Comparison of ENCODE assay signal across 18 cellular contexts in the genomic region with DNA sequence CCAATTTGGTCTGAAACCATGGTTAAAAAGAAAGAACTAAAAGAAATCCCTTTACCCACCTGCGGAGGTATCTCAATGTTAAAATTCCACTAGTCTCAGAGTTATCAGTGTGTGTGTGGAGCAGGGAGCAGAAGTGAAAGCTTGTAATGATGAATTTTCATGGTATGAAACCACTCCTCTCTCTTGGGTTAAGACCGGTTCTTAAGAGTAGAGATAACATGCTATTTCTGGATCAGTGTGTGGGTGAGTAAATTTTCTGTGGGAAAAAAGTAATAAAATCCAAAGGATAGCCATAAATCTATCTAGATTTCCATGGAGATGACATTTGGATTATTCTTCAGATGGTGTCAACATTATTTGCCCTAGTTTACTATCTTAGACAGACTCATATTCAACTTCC. TPM values are rescaled to one million over a fixed set of nuclear protein-coding genes. Genes with fewer than 3 reads are reported as not detected.
"Had no signal": no experiment of that assay in that cellular context is flagged by ENCODE, and none has a peak within 500 bp of the region (broad histone marks: within the 10 kb centered on the region; RNA-seq: fewer than 3 reads in every experiment).

No MANE protein-coding gene starts in this region.

- H3K27ac Mint-ChIP-seq: naive thymus-derived CD8-positive, alpha-beta T cell; stimulated activated naive B cell treated with anti-CD40 and anti-IgM and Interleukin-4, amounts not matched to agents 10 μg/mL and 1 μg/mL and 100 μg/mL, for 72 hours; stimulated activated naive CD8-positive, alpha-beta T cell treated with anti-CD3 and anti-CD28 coated beads, Interleukin-15, amount 100 ng/mL, for 72 hours had no signal

- H3K9me3 Mint-ChIP-seq: stimulated activated naive B cell treated with anti-CD40 and anti-IgM and Interleukin-4, amounts not matched to agents 10 μg/mL and 1 μg/mL and 100 μg/mL, for 72 hours; stimulated activated naive CD8-positive, alpha-beta T cell treated with anti-CD3 and anti-CD28 coated beads, Interleukin-15, amount 100 ng/mL, for 72 hours had no signal

- H3K4me1 Mint-ChIP-seq: naive thymus-derived CD8-positive, alpha-beta T cell; stimulated activated naive CD8-positive, alpha-beta T cell treated with anti-CD3 and anti-CD28 coated beads, Interleukin-15, amount 100 ng/mL, for 72 hours had no signal

- H3K36me3 ChIP-seq: colonic mucosa, tibial nerve had no signal

- FAIRE-seq: endothelial cell of umbilical vein had no signal

- H3K4me1 ChIP-seq: colonic mucosa, foreskin keratinocyte, testis, tibial nerve had no signal

- H3K36me3 Mint-ChIP-seq: stimulated activated naive B cell treated with anti-CD40 and anti-IgM and Interleukin-4, amounts not matched to agents 10 μg/mL and 1 μg/mL and 100 μg/mL, for 72 hours had no signal

- H3K4me3 ChIP-seq: colonic mucosa, skin epidermis, testis, tibial nerve had no signal

- H3K27me3 ChIP-seq: testis had no signal

- ATAC-seq: foreskin keratinocyte; naive thymus-derived CD8-positive, alpha-beta T cell; sciatic nerve; stimulated activated naive B cell treated with anti-CD40 and anti-IgM and Interleukin-4, amounts not matched to agents 10 μg/mL and 1 μg/mL and 100 μg/mL, for 72 hours; stimulated activated naive CD8-positive, alpha-beta T cell treated with anti-CD3 and anti-CD28 coated beads, Interleukin-15, amount 100 ng/mL, for 72 hours had no signal

- H3K4me3 Mint-ChIP-seq: naive thymus-derived CD8-positive, alpha-beta T cell; stimulated activated naive B cell treated with anti-CD40 and anti-IgM and Interleukin-4, amounts not matched to agents 10 μg/mL and 1 μg/mL and 100 μg/mL, for 72 hours; stimulated activated naive CD8-positive, alpha-beta T cell treated with anti-CD3 and anti-CD28 coated beads, Interleukin-15, amount 100 ng/mL, for 72 hours had no signal

- H3K9me3 ChIP-seq: colonic mucosa, testis, tibial nerve had no signal

- H3K27ac ChIP-seq: colonic mucosa, foreskin keratinocyte, skin epidermis, testis, tibial nerve had no signal

- DNase-seq: colonic mucosa; dermis blood vessel endothelial cell; erythroblast; foreskin keratinocyte; kidney glomerular epithelial cell; mammary epithelial cell; naive thymus-derived CD8-positive, alpha-beta T cell; posterior cingulate gyrus; stimulated activated CD4-positive, alpha-beta T cell treated with anti-CD3 and anti-CD28 coated beads, Interleukin-2, amount 100 ng/mL, for 24 hours; stimulated activated CD4-positive, alpha-beta T cell treated with anti-CD3 and anti-CD28 coated beads, Interleukin-4, amount 100 ng/mL, for 4 hours; stimulated activated naive B cell treated with anti-CD40 and anti-IgM and Interleukin-4, amounts not matched to agents 10 μg/mL and 1 μg/mL and 100 μg/mL, for 72 hours; stimulated activated naive CD8-positive, alpha-beta T cell treated with anti-CD3 and anti-CD28 coated beads, Interleukin-15, amount 100 ng/mL, for 72 hours; testis had no signal

RNA-seq across cellular contexts. Expression of a gene that starts 3.2 kb away (rescaled TPM):
- total RNA-seq: foreskin keratinocyte; naive thymus-derived CD8-positive, alpha-beta T cell; pulmonary artery endothelial cell had no signal
- polyA plus RNA-seq: foreskin keratinocyte; mammary epithelial cell; naive thymus-derived CD8-positive, alpha-beta T cell had no signal
